In genomic region chr10:132845780-132846595, GRCh38 we compare ENCODE assay signal across 15 cellular contexts.
"Had no signal": no experiment of that assay in that cellular context is flagged by ENCODE, and none has a peak within 500 bp of the region (broad histone marks: within the 10 kb centered on the region; RNA-seq: fewer than 3 reads in every experiment).

No MANE protein-coding gene starts in this region.

- H3K4me3 ChIP-seq: gastrocnemius medialis, testis had no signal

- H3K9me3 ChIP-seq: gastrocnemius medialis, testis had no signal

- H3K4me1 ChIP-seq: gastrocnemius medialis, testis had no signal

- H3K27me3 ChIP-seq: testis had no signal

- H3K27ac ChIP-seq: epithelial cell of prostate, gastrocnemius medialis, testis had no signal

- ATAC-seq: activated naive CD8-positive, alpha-beta T cell treated with anti-CD3 and anti-CD28 coated beads, Interleukin-2, amount 50 U/mL, for 24 hours; gastrocnemius medialis; stimulated activated naive CD8-positive, alpha-beta T cell treated with anti-CD3 and anti-CD28 coated beads, Interleukin-15, Interleukin-2, amounts not matched to agents 100 U/mL and 50 U/mL, for 24 hours had no signal

- DNase-seq: activated B cell treated with CpG ODN at 0.5 μM for 24 hours; activated CD4-positive, alpha-beta T cell treated with anti-CD3 and anti-CD28 coated beads, Interleukin-2, amount 50 U/mL, for 1 hour; activated gamma-delta T cell treated with Interleukin-2 at 50 U/mL for 16 hours; activated naive CD8-positive, alpha-beta T cell treated with anti-CD3 and anti-CD28 coated beads, Interleukin-2, amount 50 U/mL, for 24 hours; activated T-cell treated with anti-CD3 and anti-CD28 coated beads, Interleukin-2, amount 50 U/mL, for 48 hours; effector memory CD4-positive, alpha-beta T cell; mesenchymal stem cell; nephron progenitor cell; stimulated activated CD4-positive, alpha-beta T cell treated with anti-CD3 and anti-CD28 coated beads, Interleukin-4, amount 100 ng/mL, for 1 hour; stimulated activated CD8-positive, alpha-beta memory T cell treated with anti-CD3 and anti-CD28 coated beads, Interleukin-4, amount 100 ng/mL, for 48 hours; stimulated activated naive CD8-positive, alpha-beta T cell treated with anti-CD3 and anti-CD28 coated beads, Interleukin-15, Interleukin-2, amounts not matched to agents 100 U/mL and 50 U/mL, for 24 hours; T-helper 2 cell had no signal

- H3K36me3 ChIP-seq: gastrocnemius medialis had no signal
